ENCODE assay signal across 9 cellular contexts in the genomic region with DNA sequence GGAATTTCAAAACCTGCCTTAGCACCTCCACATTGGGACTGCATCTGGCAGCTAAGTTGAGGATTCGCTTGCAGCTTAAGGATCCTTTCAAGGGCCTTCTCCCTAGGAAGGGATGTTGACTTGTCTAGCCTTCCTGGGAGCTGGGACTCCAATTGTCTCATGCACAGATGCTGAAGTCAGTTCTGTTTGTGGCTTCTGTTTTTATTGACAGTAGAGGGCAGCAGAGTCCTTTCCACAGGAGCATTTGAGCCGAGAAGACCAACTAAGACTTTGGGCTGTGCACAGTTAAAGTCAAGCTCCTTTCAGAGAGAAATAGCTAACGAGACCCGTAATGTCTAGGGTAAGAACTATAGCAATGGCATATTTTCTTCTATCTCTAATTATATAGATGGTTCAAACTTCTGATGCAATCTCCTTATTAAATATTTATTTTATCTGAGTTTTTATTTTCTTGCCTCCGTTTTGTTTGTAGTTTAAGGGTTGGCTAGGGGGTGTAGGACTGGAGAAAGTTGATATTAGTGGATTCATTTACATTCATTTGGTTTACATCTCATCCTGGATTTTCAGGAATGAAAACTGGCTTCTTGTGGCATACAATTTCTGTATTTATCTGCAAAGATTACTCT. TPM values are rescaled to one million over a fixed set of nuclear protein-coding genes. Genes with fewer than 3 reads are reported as not detected.
DNase-seq lines count a peak whose midpoint lies in the region; ATAC-seq, FAIRE-seq and TF ChIP-seq lines count a peak whose summit lies in the region.
"Had no signal": no experiment of that assay in that cellular context is flagged by ENCODE, and none has a peak within 500 bp of the region (broad histone marks: within the 10 kb centered on the region; RNA-seq: fewer than 3 reads in every experiment).

No MANE protein-coding gene starts in this region.

- H3K27me3 Mint-ChIP-seq in mesothelial cell of epicardium (ENCODE audit: low read depth): no peaks in the 10 kb centered on the region

- peak; percentile 74 to 88; a peak in 5 of 6 replicates for ATAC-seq in A549
- ATAC-seq in HG02571 (IDR thresholded peaks at IDR 0.05; ENCODE audit: unreplicated experiment): peak; percentile 72
- no peak for ATAC-seq in GM19452 (IDR thresholded peaks at IDR 0.05; ENCODE audit: unreplicated experiment)

- H3K9me3 ChIP-seq in A549 (no peaks in the 10 kb centered on the region), endothelial cell of umbilical vein (replicated peaks; ENCODE audit: control insufficient read depth, insufficient read depth, low read length) (no peaks in the 10 kb centered on the region)
- H3K9me3 ChIP-seq: neutrophil had no signal

- H3K79me2 ChIP-seq in endothelial cell of umbilical vein (ENCODE audit: control insufficient read depth, insufficient read depth, low read length): no peaks in the 10 kb centered on the region

- H3K27ac Mint-ChIP-seq in mesothelial cell of epicardium: no peak overlapping the region

- no TSS peak for BruUV-seq in endothelial cell of umbilical vein (replicated peaks; lab: Mats Ljungman, UMichigan)

- H3K36me3 Mint-ChIP-seq in mesothelial cell of epicardium: no peaks in the 10 kb centered on the region

- no peak overlapping the region for H3K9ac ChIP-seq in endothelial cell of umbilical vein (replicated peaks; ENCODE audit: extremely low read depth, insufficient read depth, low read length)

- H3K4me3 ChIP-seq in A549 (no peak overlapping the region), endothelial cell of umbilical vein (replicated peaks in 1 of 3; ENCODE audit: insufficient read depth in 1 of 3, low read depth in 1 of 3, low read length in 3 of 3) (no peak overlapping the region)

- H3K27ac ChIP-seq in A549 (no peak overlapping the region), endothelial cell of umbilical vein (ENCODE audit: insufficient read depth, low read depth, low read length) (no peak overlapping the region)
- H3K27ac ChIP-seq: neutrophil had no signal

- H3K4me2 ChIP-seq in A549: no peak overlapping the region
- H3K4me2 ChIP-seq in endothelial cell of umbilical vein (ENCODE audit: insufficient read depth, low read length): no peak overlapping the region

- no peak for TF ChIP-seq POLR2A in A549 (IDR thresholded peaks at IDR 0.05; ENCODE audit: low read length)
- TF ChIP-seq POLR2A in endothelial cell of umbilical vein (IDR thresholded peaks at IDR 0.05; ENCODE audit: low read depth, low read length): no peak

- peaks cover 10% of the 10 kb centered on the region for H3K9me3 Mint-ChIP-seq in mesothelial cell of epicardium

- H3K9me1 ChIP-seq in endothelial cell of umbilical vein (replicated peaks; ENCODE audit: control insufficient read depth, extremely low read depth, insufficient read depth, low read length): no peaks in the 10 kb centered on the region

- H3K36me3 ChIP-seq in endothelial cell of umbilical vein (ENCODE audit: control insufficient read depth in 2 of 2, extremely low read depth in 1 of 2, insufficient read depth in 2 of 2, low read length in 2 of 2): no peaks in the 10 kb centered on the region
- H3K36me3 ChIP-seq: neutrophil had no signal

- H2AFZ ChIP-seq in endothelial cell of umbilical vein (ENCODE audit: low read depth, low read length): no peak overlapping the region

- FAIRE-seq in A549 (lab: Jason Lieb, UNC): no peak
- FAIRE-seq in endothelial cell of umbilical vein (lab: Jason Lieb, UNC): peak; percentile 82

- no peaks in the 10 kb centered on the region for H3K4me1 ChIP-seq in A549
- no peaks in the 10 kb centered on the region for H3K4me1 ChIP-seq in endothelial cell of umbilical vein (ENCODE audit: control insufficient read depth, extremely low read depth, insufficient read depth, low read length)

- CTCF ChIA-PET in A549 (lab: Yijun Ruan, JAX): interaction anchor here (0.6 to 2.5 kb wide), 21 partner anchors 9 to 1974 kb away, joined by 3 to 9 read pairs (median 4); no protein-coding TSS in a partner anchor
- CTCF ChIA-PET in endothelial cell of umbilical vein (lab: Charles Lee): interaction anchor here (0.5 to 4.3 kb wide), 33 partner anchors 8 to 1972 kb away, joined by 3 to 63 read pairs (median 4); a partner anchor contains a TSS

- H3K4me1 Mint-ChIP-seq in mesothelial cell of epicardium: peaks cover 14% of the 10 kb centered on the region

- dilution Hi-C loops in endothelial cell of umbilical vein (cut with MboI; ENCODE audit: extremely low pct_ligation_motif_present, low sequenced_read_pairs): no loop called here

- no peak overlapping the region for H3K4me3 Mint-ChIP-seq in mesothelial cell of epicardium

- WGBS in A549 (ENCODE audit: missing lambda C conversion rate): 11% methylated on average over 5 of the region's 5 CpGs

- intact Hi-C loops in endothelial cell of umbilical vein (cut with micrococcal nuclease): loop anchor here (1.0 to 2.0 kb wide), 2 partner anchors 1940 to 1954 kb away; no protein-coding TSS in a partner anchor

- peak; percentile 62 to 69 for TF ChIP-seq RAD21 in A549 (conservative IDR thresholded peaks at IDR 0.05 in 1 of 2, IDR thresholded peaks at IDR 0.05 in 1 of 2)

- peak; percentile 3 to 52 for DNase-seq in A549 (ENCODE audit: low read depth in 1 of 2, low spot score in 1 of 2)
- peak; percentile 23 for DNase-seq in GDM1 (lab: John Stamatoyannopoulos, UW)
- DNase-seq in NCI-H1417 treated with DMSO at 0.1 percent for 48 hours (lab: John Stamatoyannopoulos, UW): peak; percentile 12
- DNase-seq in T follicular helper cell (ENCODE audit: low read depth): peak; percentile 1
- DNase-seq in endothelial cell of umbilical vein (ENCODE audit: low read depth, low spot score): peak; percentile 61
- peak in 1 of 2 experiments; percentile 44 for DNase-seq in mesothelial cell of epicardium (ENCODE audit: low spot score in 2 of 2, unreplicated experiment in 2 of 2)

- H3K27me3 ChIP-seq in endothelial cell of umbilical vein (ENCODE audit: control insufficient read depth in 2 of 2, insufficient read depth in 2 of 2, low read length in 2 of 2): peaks cover 0 to 2% of the 10 kb centered on the region in 2 experiments

- TF ChIP-seq CTCF in A549 (IDR thresholded peaks at IDR 0.05): peak; percentile 56
- TF ChIP-seq CTCF in endothelial cell of umbilical vein (IDR thresholded peaks at IDR 0.05; ENCODE audit: extremely low read depth in 1 of 2, insufficient read depth in 1 of 2, low read depth in 1 of 2, low read length in 2 of 2): peak; percentile 58 to 66
- TF ChIP-seq CTCF in mesothelial cell of epicardium (IDR thresholded peaks at IDR 0.05; ENCODE audit: unreplicated experiment): peak; percentile 33

- H4K20me1 ChIP-seq in endothelial cell of umbilical vein (replicated peaks; ENCODE audit: control insufficient read depth, extremely low read depth, insufficient read depth, low read length): no peaks in the 10 kb centered on the region

- POLR2A ChIA-PET in A549 (lab: Yijun Ruan, JAX): no interaction called here
- POLR2A ChIA-PET in endothelial cell of umbilical vein (lab: Charles Lee): no interaction called here

- TF ChIP-seq EP300 in A549 (IDR thresholded peaks at IDR 0.05): no peak

TF ChIP-seq in A549, 52 proteins besides CTCF, POLR2A, EP300 and RAD21 (continues in another document):
- no peak for TF ChIP-seq MAZ (IDR thresholded peaks at IDR 0.05; ENCODE audit: borderline replicate concordance, low read depth, low read length)
- TF ChIP-seq, protein P1, sequence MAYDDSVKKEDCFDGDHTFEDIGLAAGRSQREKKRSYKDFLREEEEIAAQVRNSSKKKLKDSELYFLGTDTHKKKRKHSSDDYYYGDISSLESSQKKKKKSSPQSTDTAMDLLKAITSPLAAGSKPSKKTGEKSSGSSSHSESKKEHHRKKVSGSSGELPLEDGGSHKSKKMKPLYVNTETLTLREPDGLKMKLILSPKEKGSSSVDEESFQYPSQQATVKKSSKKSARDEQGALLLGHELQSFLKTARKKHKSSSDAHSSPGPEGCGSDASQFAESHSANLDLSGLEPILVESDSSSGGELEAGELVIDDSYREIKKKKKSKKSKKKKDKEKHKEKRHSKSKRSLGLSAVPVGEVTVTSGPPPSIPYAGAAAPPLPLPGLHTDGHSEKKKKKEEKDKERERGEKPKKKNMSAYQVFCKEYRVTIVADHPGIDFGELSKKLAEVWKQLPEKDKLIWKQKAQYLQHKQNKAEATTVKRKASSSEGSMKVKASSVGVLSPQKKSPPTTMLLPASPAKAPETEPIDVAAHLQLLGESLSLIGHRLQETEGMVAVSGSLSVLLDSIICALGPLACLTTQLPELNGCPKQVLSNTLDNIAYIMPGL (CRISPR knock-in tag; IDR thresholded peaks at IDR 0.05; ENCODE audit: borderline replicate concordance): no peak

TF ChIP-seq in endothelial cell of umbilical vein, 7 proteins besides CTCF, POLR2A, EP300 and RAD21:
- TF ChIP-seq MYC (IDR thresholded peaks at IDR 0.05; ENCODE audit: low read depth, low read length): no peak

RNA-seq across cellular contexts. Expression of a gene that starts 59.7 kb away (rescaled TPM):
- polyA plus RNA-seq in A549 (2011; rRNA removed): 0.53 and 1.0 TPM in 2 replicates
- polyA plus RNA-seq in A549 (2012; cell fraction: cytosol; rRNA removed): 0.09 and 0.23 TPM in 2 replicates
- polyA plus RNA-seq in A549 (2012; cell fraction: nucleus; rRNA removed): 0.09 and 0.20 TPM in 2 replicates
- polyA plus RNA-seq in A549 (2017; fragmentation: RNase III; extraction: RNeasy Plus Mini Kit Qiagen cat#74134 plus additional on column Dnase treatment): 0.53 to 0.66 TPM (median 0.61 TPM) in 3 replicates
- 0.19 and 2.7 TPM in 2 replicates for polyA minus RNA-seq in A549 (2011; rRNA and poly(A)+ RNA removed)
- 1.1 and 3.2 TPM in 2 replicates for total RNA-seq in endothelial cell of umbilical vein
- polyA plus RNA-seq in endothelial cell of umbilical vein: 0.25 and 0.26 TPM in 2 replicates
- 0.42 and 0.57 TPM in 2 replicates for polyA plus RNA-seq in endothelial cell of umbilical vein (2011; cell fraction: cytosol; rRNA removed)
- polyA plus RNA-seq in endothelial cell of umbilical vein (2011; cell fraction: nucleus; rRNA removed): 0.28 and 0.70 TPM in 2 replicates
- polyA plus RNA-seq in endothelial cell of umbilical vein (2012): 2.9 TPM in 2 replicates
- polyA minus RNA-seq in endothelial cell of umbilical vein: 1.3 and 2.6 TPM in 2 replicates
- polyA minus RNA-seq in endothelial cell of umbilical vein (2011; cell fraction: cytosol; rRNA and poly(A)+ RNA removed): not detected
- 1.3 and 3.2 TPM in 2 replicates for polyA minus RNA-seq in endothelial cell of umbilical vein (2011; cell fraction: nucleus; rRNA and poly(A)+ RNA removed)
- 1.4 to 2.7 TPM (median 1.5 TPM) in 3 replicates for total RNA-seq in mesothelial cell of epicardium
